Comparison of ENCODE assay signal across 22 cellular contexts in the genomic region with DNA sequence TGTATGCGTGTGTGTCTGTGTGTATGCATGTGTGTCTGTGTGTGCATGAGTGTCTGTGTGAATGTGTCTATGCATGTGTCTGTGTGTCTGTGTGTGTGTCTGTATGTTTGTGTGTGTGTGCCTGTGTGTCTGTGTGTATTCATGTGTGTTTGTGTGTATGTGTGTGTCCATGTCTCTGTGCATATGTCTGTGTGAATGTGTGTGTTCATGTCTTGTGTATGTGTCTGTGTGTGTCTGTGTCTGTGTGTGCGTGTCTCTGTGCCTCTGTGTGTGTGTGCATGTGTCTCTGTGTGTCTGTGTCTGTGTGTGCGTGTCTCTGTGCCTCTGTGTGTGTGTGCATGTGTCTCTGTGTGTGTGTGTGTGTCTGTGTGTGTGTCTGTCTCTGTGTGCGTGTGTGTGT.
DNase-seq lines count a peak whose midpoint lies in the region; ATAC-seq and TF ChIP-seq lines count a peak whose summit lies in the region.
"Had no signal": no experiment of that assay in that cellular context is flagged by ENCODE, and none has a peak within 500 bp of the region (broad histone marks: within the 10 kb centered on the region; RNA-seq: fewer than 3 reads in every experiment).

No MANE protein-coding gene starts in this region.

- CTCF ChIA-PET in Panc1 (lab: Charles Lee): no interaction called here

- BruUV-seq in Panc1 (replicated peaks; lab: Mats Ljungman, UMichigan): no TSS peak

- in situ Hi-C loops in Panc1 (cut with HindIII; ENCODE audit: low pct_unique_long_range_greater_than_20kb, low sequenced_read_pairs): no loop called here

- intact Hi-C loops in Panc1 (cut with micrococcal nuclease; ENCODE audit: unreplicated experiment): no loop called here

- H3K27ac Mint-ChIP-seq in osteocyte (ENCODE audit: unreplicated experiment): no peak overlapping the region
- H3K27ac Mint-ChIP-seq: GM23338, HFFc6 had no signal

- peaks cover 13% of the 10 kb centered on the region for H3K4me1 Mint-ChIP-seq in osteocyte (ENCODE audit: unreplicated experiment)

- peaks cover 40% of the 10 kb centered on the region for H3K4me1 ChIP-seq in Panc1 (ENCODE audit: control insufficient read depth, insufficient read depth, low read length)

- peak; percentile 29 for DNase-seq in activated CD8-positive, alpha-beta memory T cell treated with anti-CD3 and anti-CD28 coated beads, Interleukin-2, amount 50 U/mL, for 48 hours
- no peak for DNase-seq in activated CD8-positive, alpha-beta memory T cell treated with anti-CD3 and anti-CD28 coated beads, Interleukin-2, amount 50 U/mL, for 4 hours
- DNase-seq in Panc1 (ENCODE audit: low read depth, low spot score): no peak
- DNase-seq in islet precursor cell: peak; percentile 39
- DNase-seq in substantia nigra (lab: John Stamatoyannopoulos, UW): no peak
- no peak for DNase-seq in osteocyte (ENCODE audit: extremely low spot score, unreplicated experiment)
- DNase-seq in cerebellum (ENCODE audit: low spot score): no peak
- DNase-seq: CD8-positive, alpha-beta memory T cell; DMS153; EL; HFFc6; Karpas-422; MM.1S; NCI-H1930; NCI-H2171; NCI-H446 treated with DMSO at 0.1 percent for 48 hours; NCI-H774 had no signal

- H3K36me3 Mint-ChIP-seq in osteocyte (ENCODE audit: unreplicated experiment): no peaks in the 10 kb centered on the region
- H3K36me3 Mint-ChIP-seq: CD8-positive, alpha-beta memory T cell had no signal

- no peaks in the 10 kb centered on the region for H3K36me3 ChIP-seq in Panc1 (ENCODE audit: control insufficient read depth, insufficient read depth, low read length)
- H3K36me3 ChIP-seq: Peyer's patch had no signal

- TF ChIP-seq CTCF in Panc1 (IDR thresholded peaks at IDR 0.05) (no peak), osteocyte (IDR thresholded peaks at IDR 0.05) (no peak)

- H3K27ac ChIP-seq in Panc1 (ENCODE audit: low read length): peak overlapping the region; percentile 68; the same call in 1 of the 2 replicates
- peak overlapping the region; percentile 38 for H3K27ac ChIP-seq in substantia nigra (ENCODE audit: low read depth, low read length, poor library complexity, severe bottlenecking)
- H3K27ac ChIP-seq: 22Rv1, Peyer's patch had no signal

- H3K27me3 ChIP-seq in Panc1 (ENCODE audit: control insufficient read depth, insufficient read depth, low read length): no peaks in the 10 kb centered on the region
- H3K27me3 ChIP-seq: Peyer's patch had no signal

- H3K4me3 ChIP-seq in Panc1 (ENCODE audit: low read depth in 2 of 2, low read length in 2 of 2): no peak overlapping the region
- H3K4me3 ChIP-seq: GM23338, Peyer's patch had no signal

- ATAC-seq in Panc1: no peak
- no peak for ATAC-seq in GM19463 (IDR thresholded peaks at IDR 0.05; ENCODE audit: unreplicated experiment)
- ATAC-seq: GM23338, SK-N-SH treated with all-trans-retinoic acid at 6 μM for 48 hours had no signal

- POLR2A ChIA-PET in Panc1 (lab: Charles Lee): no interaction called here

- no peaks in the 10 kb centered on the region for H3K9me3 ChIP-seq in Panc1 (ENCODE audit: control insufficient read depth, insufficient read depth, low read depth, low read length)
- H3K9me3 ChIP-seq: Peyer's patch had no signal

- no peak overlapping the region for H3K4me3 Mint-ChIP-seq in osteocyte (ENCODE audit: unreplicated experiment)
- H3K4me3 Mint-ChIP-seq: CD8-positive, alpha-beta memory T cell; GM23338; HFFc6 had no signal

- H3K27me3 Mint-ChIP-seq in osteocyte (ENCODE audit: unreplicated experiment): no peaks in the 10 kb centered on the region

- no peaks in the 10 kb centered on the region for H3K9me3 Mint-ChIP-seq in osteocyte (ENCODE audit: unreplicated experiment)
- H3K9me3 Mint-ChIP-seq: CD8-positive, alpha-beta memory T cell; GM23338; HFFc6 had no signal

Comparison
In these comparisons a context has a peak if more than half of its experiments do, and no peak if none do; other contexts are left out.
1. DNase-seq: peak in activated CD8-positive, alpha-beta memory T cell treated with anti-CD3 and anti-CD28 coated beads, Interleukin-2, amount 50 U/mL, for 48 hours (single experiment) and islet precursor cell (single experiment); none in activated CD8-positive, alpha-beta memory T cell treated with anti-CD3 and anti-CD28 coated beads, Interleukin-2, amount 50 U/mL, for 4 hours (single experiment), Panc1 (single experiment), substantia nigra (0 of 49), osteocyte (single experiment) and cerebellum (single experiment).